1 cellular context compared by ENCODE assay signal in the genomic region with DNA sequence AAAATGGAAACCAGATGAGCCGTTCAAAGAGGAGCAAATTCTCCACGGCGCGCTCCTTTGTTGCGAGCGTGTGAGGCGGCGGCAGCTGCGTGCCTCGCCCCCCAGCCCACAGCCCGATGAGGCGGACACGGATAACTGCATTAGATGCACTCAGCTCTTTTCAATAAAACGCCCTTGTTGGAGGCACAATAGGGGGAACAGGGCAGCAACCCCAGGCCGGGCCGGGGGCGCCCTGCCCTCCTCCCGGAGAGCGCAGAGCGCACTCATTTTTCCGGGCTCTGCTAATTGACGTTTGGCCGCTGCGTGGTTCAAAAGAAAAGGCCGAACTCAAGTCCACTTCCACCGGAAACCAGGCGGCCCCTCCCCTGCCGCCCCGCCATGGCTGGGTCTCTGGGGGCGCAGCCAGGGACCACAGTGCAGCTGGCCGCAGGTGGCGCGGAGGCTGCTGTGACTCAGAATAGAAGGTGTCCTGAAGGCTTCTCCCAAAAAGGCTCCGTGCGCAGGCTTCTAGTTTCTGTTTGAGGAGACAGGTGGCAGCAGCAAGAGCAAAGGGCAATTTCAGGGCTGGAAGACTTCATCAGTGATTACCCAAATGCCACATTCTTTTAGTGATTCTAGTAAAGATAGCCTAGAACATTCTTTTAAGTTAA.
TF ChIP-seq lines count a peak whose summit lies in the region.

No MANE protein-coding gene starts in this region.

TF ChIP-seq in HepG2, 621 proteins besides CTCF, POLR2A, EP300 and RAD21 (continued from another document):
- TF ChIP-seq, protein P1, sequence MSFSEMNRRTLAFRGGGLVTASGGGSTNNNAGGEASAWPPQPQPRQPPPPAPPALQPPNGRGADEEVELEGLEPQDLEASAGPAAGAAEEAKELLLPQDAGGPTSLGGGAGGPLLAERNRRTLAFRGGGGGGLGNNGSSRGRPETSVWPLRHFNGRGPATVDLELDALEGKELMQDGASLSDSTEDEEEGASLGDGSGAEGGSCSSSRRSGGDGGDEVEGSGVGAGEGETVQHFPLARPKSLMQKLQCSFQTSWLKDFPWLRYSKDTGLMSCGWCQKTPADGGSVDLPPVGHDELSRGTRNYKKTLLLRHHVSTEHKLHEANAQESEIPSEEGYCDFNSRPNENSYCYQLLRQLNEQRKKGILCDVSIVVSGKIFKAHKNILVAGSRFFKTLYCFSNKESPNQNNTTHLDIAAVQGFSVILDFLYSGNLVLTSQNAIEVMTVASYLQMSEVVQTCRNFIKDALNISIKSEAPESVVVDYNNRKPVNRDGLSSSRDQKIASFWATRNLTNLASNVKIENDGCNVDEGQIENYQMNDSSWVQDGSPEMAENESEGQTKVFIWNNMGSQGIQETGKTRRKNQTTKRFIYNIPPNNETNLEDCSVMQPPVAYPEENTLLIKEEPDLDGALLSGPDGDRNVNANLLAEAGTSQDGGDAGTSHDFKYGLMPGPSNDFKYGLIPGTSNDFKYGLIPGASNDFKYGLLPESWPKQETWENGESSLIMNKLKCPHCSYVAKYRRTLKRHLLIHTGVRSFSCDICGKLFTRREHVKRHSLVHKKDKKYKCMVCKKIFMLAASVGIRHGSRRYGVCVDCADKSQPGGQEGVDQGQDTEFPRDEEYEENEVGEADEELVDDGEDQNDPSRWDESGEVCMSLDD (CRISPR knock-in tag; IDR thresholded peaks at IDR 0.05; ENCODE audit: borderline replicate concordance) = peak; percentile 62; the same call in 1 of the 2 replicates
- TF ChIP-seq, protein P2, sequence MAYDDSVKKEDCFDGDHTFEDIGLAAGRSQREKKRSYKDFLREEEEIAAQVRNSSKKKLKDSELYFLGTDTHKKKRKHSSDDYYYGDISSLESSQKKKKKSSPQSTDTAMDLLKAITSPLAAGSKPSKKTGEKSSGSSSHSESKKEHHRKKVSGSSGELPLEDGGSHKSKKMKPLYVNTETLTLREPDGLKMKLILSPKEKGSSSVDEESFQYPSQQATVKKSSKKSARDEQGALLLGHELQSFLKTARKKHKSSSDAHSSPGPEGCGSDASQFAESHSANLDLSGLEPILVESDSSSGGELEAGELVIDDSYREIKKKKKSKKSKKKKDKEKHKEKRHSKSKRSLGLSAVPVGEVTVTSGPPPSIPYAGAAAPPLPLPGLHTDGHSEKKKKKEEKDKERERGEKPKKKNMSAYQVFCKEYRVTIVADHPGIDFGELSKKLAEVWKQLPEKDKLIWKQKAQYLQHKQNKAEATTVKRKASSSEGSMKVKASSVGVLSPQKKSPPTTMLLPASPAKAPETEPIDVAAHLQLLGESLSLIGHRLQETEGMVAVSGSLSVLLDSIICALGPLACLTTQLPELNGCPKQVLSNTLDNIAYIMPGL (CRISPR knock-in tag; IDR thresholded peaks at IDR 0.05; ENCODE audit: borderline replicate concordance in 1 of 2, low read depth in 1 of 2) = peak in 1 of 2 experiments; percentile 67; a peak in 3 of 4 replicates
- TF ChIP-seq ZNF652 (CRISPR knock-in tag; IDR thresholded peaks at IDR 0.05; ENCODE audit: borderline replicate concordance, low read depth) (no peak), HNRNPL (IDR thresholded peaks at IDR 0.05; ENCODE audit: low read depth, low read length) (peak; percentile 73), ZNF570 (CRISPR knock-in tag; IDR thresholded peaks at IDR 0.05; ENCODE audit: borderline replicate concordance) (no peak), MIER3 (CRISPR knock-in tag; IDR thresholded peaks at IDR 0.05; ENCODE audit: borderline replicate concordance) (no peak), ZNF460 (CRISPR knock-in tag; IDR thresholded peaks at IDR 0.05; ENCODE audit: borderline replicate concordance) (no peak), FOSL1 (CRISPR knock-in tag; IDR thresholded peaks at IDR 0.05; ENCODE audit: borderline replicate concordance) (no peak), NFYB (CRISPR knock-in tag; IDR thresholded peaks at IDR 0.05) (0 out of 2 replicates have a peak, but pooled peaks have one; percentile 12), ZNF720 (CRISPR knock-in tag; IDR thresholded peaks at IDR 0.05) (no peak), ZBTB38 (CRISPR knock-in tag; IDR thresholded peaks at IDR 0.05) (peak; percentile 77; the same call in 1 of the 2 replicates), ZNF773 (CRISPR knock-in tag; IDR thresholded peaks at IDR 0.05; ENCODE audit: borderline replicate concordance) (peak; percentile 59; the same call in 1 of the 2 replicates), MXD1 (CRISPR knock-in tag; IDR thresholded peaks at IDR 0.05) (0 out of 2 replicates have a peak, but pooled peaks have one; percentile 41), ZNF83 (CRISPR knock-in tag; IDR thresholded peaks at IDR 0.05; ENCODE audit: borderline replicate concordance) (peak; percentile 50; the same call in 1 of the 2 replicates), ZNF564 (CRISPR knock-in tag; IDR thresholded peaks at IDR 0.05) (peak; percentile 55; the same call in 1 of the 2 replicates), MYNN (CRISPR knock-in tag; IDR thresholded peaks at IDR 0.05; ENCODE audit: low read depth) (no peak), HDAC1 (CRISPR knock-in tag; IDR thresholded peaks at IDR 0.05) (peak; percentile 47; the same call in 1 of the 2 replicates), ZNF569 (CRISPR knock-in tag; IDR thresholded peaks at IDR 0.05; ENCODE audit: borderline replicate concordance) (no peak), KLF12 (CRISPR knock-in tag; IDR thresholded peaks at IDR 0.05; ENCODE audit: borderline replicate concordance) (peak; percentile 83), ZKSCAN8 (CRISPR knock-in tag; IDR thresholded peaks at IDR 0.05; ENCODE audit: borderline replicate concordance) (0 out of 2 replicates have a peak, but pooled peaks have one; percentile 27), FOXM1 (CRISPR knock-in tag; IDR thresholded peaks at IDR 0.05) (peak; percentile 79), CHD2 (IDR thresholded peaks at IDR 0.05; ENCODE audit: low read depth, low read length) (no peak), U2AF1 (optimal IDR thresholded peaks at IDR 0.05; ENCODE audit: low read depth, low read length) (peak; percentile 47), FOXJ3 (CRISPR knock-in tag; IDR thresholded peaks at IDR 0.05; ENCODE audit: borderline replicate concordance) (no peak), TFDP2 (CRISPR knock-in tag; IDR thresholded peaks at IDR 0.05) (peak; percentile 46; the same call in 1 of the 2 replicates), IKZF1 (IDR thresholded peaks at IDR 0.05) (no peak), GMEB2 (CRISPR knock-in tag; IDR thresholded peaks at IDR 0.05; ENCODE audit: low read depth) (no peak), IKZF4 (CRISPR knock-in tag; IDR thresholded peaks at IDR 0.05; ENCODE audit: borderline replicate concordance, low read depth, not compliant biosample characterization) (no peak), GABPB1 (CRISPR knock-in tag; IDR thresholded peaks at IDR 0.05) (peak; percentile 95), POLR2G (IDR thresholded peaks at IDR 0.05; ENCODE audit: low read depth, low read length) (peak; percentile 96), ZNF740 (CRISPR knock-in tag; IDR thresholded peaks at IDR 0.05) (peak; percentile 13; the same call in 1 of the 2 replicates), BATF2 (CRISPR knock-in tag; IDR thresholded peaks at IDR 0.05) (no peak), HCFC1 (IDR thresholded peaks at IDR 0.05; ENCODE audit: low read depth, low read length) (no peak)
- TF ChIP-seq, protein P3, sequence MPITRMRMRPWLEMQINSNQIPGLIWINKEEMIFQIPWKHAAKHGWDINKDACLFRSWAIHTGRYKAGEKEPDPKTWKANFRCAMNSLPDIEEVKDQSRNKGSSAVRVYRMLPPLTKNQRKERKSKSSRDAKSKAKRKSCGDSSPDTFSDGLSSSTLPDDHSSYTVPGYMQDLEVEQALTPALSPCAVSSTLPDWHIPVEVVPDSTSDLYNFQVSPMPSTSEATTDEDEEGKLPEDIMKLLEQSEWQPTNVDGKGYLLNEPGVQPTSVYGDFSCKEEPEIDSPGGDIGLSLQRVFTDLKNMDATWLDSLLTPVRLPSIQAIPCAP (CRISPR knock-in tag; IDR thresholded peaks at IDR 0.05; ENCODE audit: low read depth) = no peak
- TF ChIP-seq, protein P4, sequence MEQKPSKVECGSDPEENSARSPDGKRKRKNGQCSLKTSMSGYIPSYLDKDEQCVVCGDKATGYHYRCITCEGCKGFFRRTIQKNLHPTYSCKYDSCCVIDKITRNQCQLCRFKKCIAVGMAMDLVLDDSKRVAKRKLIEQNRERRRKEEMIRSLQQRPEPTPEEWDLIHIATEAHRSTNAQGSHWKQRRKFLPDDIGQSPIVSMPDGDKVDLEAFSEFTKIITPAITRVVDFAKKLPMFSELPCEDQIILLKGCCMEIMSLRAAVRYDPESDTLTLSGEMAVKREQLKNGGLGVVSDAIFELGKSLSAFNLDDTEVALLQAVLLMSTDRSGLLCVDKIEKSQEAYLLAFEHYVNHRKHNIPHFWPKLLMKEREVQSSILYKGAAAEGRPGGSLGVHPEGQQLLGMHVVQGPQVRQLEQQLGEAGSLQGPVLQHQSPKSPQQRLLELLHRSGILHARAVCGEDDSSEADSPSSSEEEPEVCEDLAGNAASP (CRISPR knock-in tag; IDR thresholded peaks at IDR 0.05; ENCODE audit: borderline replicate concordance) = peak; percentile 48; the same call in 1 of the 2 replicates
